Comparison of ENCODE assay signal across 27 cellular contexts in genomic region chr4:140271553-140271952, GRCh38.
DNase-seq lines count a peak whose midpoint lies in the region; ATAC-seq and TF ChIP-seq lines count a peak whose summit lies in the region.
"Had no signal": no experiment of that assay in that cellular context is flagged by ENCODE, and none has a peak within 500 bp of the region (broad histone marks: within the 10 kb centered on the region; RNA-seq: fewer than 3 reads in every experiment).

No MANE protein-coding gene starts in this region.

- DNase-seq in SIG-M5 treated with dmso at 0.1 percent for 504 hours (lab: John Stamatoyannopoulos, UW; ENCODE audit: unreplicated experiment): peak; percentile 15
- DNase-seq in SIG-M5 (lab: John Stamatoyannopoulos, UW): no peak
- DNase-seq in NAMALWA (ENCODE audit: low spot score): peak; percentile 21
- no peak for DNase-seq in activated B cell treated with CpG ODN at 0.5 μM for 24 hours
- no peak for DNase-seq in stimulated activated naive B cell treated with anti-CD40 and anti-IgM and Interleukin-4, amounts not matched to agents 10 μg/mL and 1 μg/mL and 100 μg/mL, for 72 hours
- DNase-seq in SKM-1 (lab: John Stamatoyannopoulos, UW; ENCODE audit: unreplicated experiment): no peak
- no peak for DNase-seq in NCI-H1048 (lab: John Stamatoyannopoulos, UW)
- DNase-seq: 8988T; C1 segment of cervical spinal cord; CD8-positive, alpha-beta memory T cell; DMS 273 treated with DMSO at 0.1 percent for 48 hours; DMS79; GF-D8; H9; NCI-H1417; NCI-H1694; NCI-H2029 treated with DMSO at 0.1 percent for 48 hours; NCI-H446 treated with DMSO at 0.1 percent for 48 hours; NCI-H526; NCI-H82; NK-92 treated with Interleukin-12 subunit alpha and Interleukin-12 subunit beta, amount 100 ng/mL, for 24 hours; T-helper 1 cell had no signal

- POLR2A ChIA-PET in activated B cell treated with CpG ODN at 0.5 μM for 24 hours (lab: Charles Lee): no interaction called here

- H3K4me3 Mint-ChIP-seq in activated B cell treated with CpG ODN at 0.5 μM for 24 hours: no peak overlapping the region
- no peak overlapping the region for H3K4me3 Mint-ChIP-seq in stimulated activated naive B cell treated with anti-CD40 and anti-IgM and Interleukin-4, amounts not matched to agents 10 μg/mL and 1 μg/mL and 100 μg/mL, for 72 hours
- H3K4me3 Mint-ChIP-seq: CD8-positive, alpha-beta memory T cell; GM23338; H9; IgD-negative memory B cell; T-helper 2 cell treated with Interferon-gamma antibody and Interleukin-4, amounts not matched to agents 5 μg/mL and 100 μg/mL, for 36 hours had no signal

- CTCF ChIA-PET in activated B cell treated with CpG ODN at 0.5 μM for 24 hours (lab: Charles Lee): no interaction called here

- H3K4me1 Mint-ChIP-seq in activated B cell treated with CpG ODN at 0.5 μM for 24 hours: peaks cover 8% of the 10 kb centered on the region
- H3K4me1 Mint-ChIP-seq in stimulated activated naive B cell treated with anti-CD40 and anti-IgM and Interleukin-4, amounts not matched to agents 10 μg/mL and 1 μg/mL and 100 μg/mL, for 72 hours: peaks cover 0 to 6% of the 10 kb centered on the region in 2 donors
- H3K4me1 Mint-ChIP-seq: CD8-positive, alpha-beta memory T cell had no signal

- intact Hi-C loops in activated B cell treated with CpG ODN at 0.5 μM for 24 hours (cut with micrococcal nuclease): no loop called here

- ATAC-seq in activated B cell treated with CpG ODN at 0.5 μM for 24 hours (ENCODE audit: low read depth) (peak; percentile 42), GM18498 (IDR thresholded peaks at IDR 0.05; ENCODE audit: unreplicated experiment) (no peak)
- ATAC-seq in stimulated activated naive B cell treated with anti-CD40 and anti-IgM and Interleukin-4, amounts not matched to agents 10 μg/mL and 1 μg/mL and 100 μg/mL, for 72 hours (replicated peaks): peak; percentile 48 to 71
- ATAC-seq: GM23338, Right ventricle myocardium inferior had no signal

- no peak overlapping the region for H3K27ac Mint-ChIP-seq in activated B cell treated with CpG ODN at 0.5 μM for 24 hours
- H3K27ac Mint-ChIP-seq in stimulated activated naive B cell treated with anti-CD40 and anti-IgM and Interleukin-4, amounts not matched to agents 10 μg/mL and 1 μg/mL and 100 μg/mL, for 72 hours: no peak overlapping the region
- H3K27ac Mint-ChIP-seq: CD8-positive, alpha-beta memory T cell; GM23338; H9; T-helper 2 cell treated with Interferon-gamma antibody and Interleukin-4, amounts not matched to agents 5 μg/mL and 100 μg/mL, for 36 hours had no signal

- no peaks in the 10 kb centered on the region for H3K9me3 Mint-ChIP-seq in activated B cell treated with CpG ODN at 0.5 μM for 24 hours
- H3K9me3 Mint-ChIP-seq in stimulated activated naive B cell treated with anti-CD40 and anti-IgM and Interleukin-4, amounts not matched to agents 10 μg/mL and 1 μg/mL and 100 μg/mL, for 72 hours: no peaks in the 10 kb centered on the region
- H3K9me3 Mint-ChIP-seq: CD8-positive, alpha-beta memory T cell; GM23338; H9; IgD-negative memory B cell; T-helper 2 cell treated with Interferon-gamma antibody and Interleukin-4, amounts not matched to agents 5 μg/mL and 100 μg/mL, for 36 hours had no signal

- H3K27me3 Mint-ChIP-seq in activated B cell treated with CpG ODN at 0.5 μM for 24 hours: peaks cover 9% of the 10 kb centered on the region
- peaks cover 0 to 5% of the 10 kb centered on the region in 2 donors for H3K27me3 Mint-ChIP-seq in stimulated activated naive B cell treated with anti-CD40 and anti-IgM and Interleukin-4, amounts not matched to agents 10 μg/mL and 1 μg/mL and 100 μg/mL, for 72 hours

- H3K36me3 Mint-ChIP-seq in activated B cell treated with CpG ODN at 0.5 μM for 24 hours (ENCODE audit: low read depth): no peaks in the 10 kb centered on the region
- H3K36me3 Mint-ChIP-seq in stimulated activated naive B cell treated with anti-CD40 and anti-IgM and Interleukin-4, amounts not matched to agents 10 μg/mL and 1 μg/mL and 100 μg/mL, for 72 hours: no peaks in the 10 kb centered on the region
- H3K36me3 Mint-ChIP-seq: CD8-positive, alpha-beta memory T cell; IgD-negative memory B cell had no signal

- TF ChIP-seq CTCF in activated B cell treated with CpG ODN at 0.5 μM for 24 hours (IDR thresholded peaks at IDR 0.05): no peak

Comparison
In these comparisons a context has a peak if more than half of its experiments do, and no peak if none do; other contexts are left out.
1. DNase-seq: peak in SIG-M5 treated with dmso at 0.1 percent for 504 hours (single experiment) and NAMALWA (single experiment); none in SIG-M5 (single experiment), activated B cell treated with CpG ODN at 0.5 μM for 24 hours (single experiment), stimulated activated naive B cell treated with anti-CD40 and anti-IgM and Interleukin-4, amounts not matched to agents 10 μg/mL and 1 μg/mL and 100 μg/mL, for 72 hours (single experiment), SKM-1 (single experiment) and NCI-H1048 (single experiment).